ENCODE assay signal across 15 cellular contexts in the genomic region with DNA sequence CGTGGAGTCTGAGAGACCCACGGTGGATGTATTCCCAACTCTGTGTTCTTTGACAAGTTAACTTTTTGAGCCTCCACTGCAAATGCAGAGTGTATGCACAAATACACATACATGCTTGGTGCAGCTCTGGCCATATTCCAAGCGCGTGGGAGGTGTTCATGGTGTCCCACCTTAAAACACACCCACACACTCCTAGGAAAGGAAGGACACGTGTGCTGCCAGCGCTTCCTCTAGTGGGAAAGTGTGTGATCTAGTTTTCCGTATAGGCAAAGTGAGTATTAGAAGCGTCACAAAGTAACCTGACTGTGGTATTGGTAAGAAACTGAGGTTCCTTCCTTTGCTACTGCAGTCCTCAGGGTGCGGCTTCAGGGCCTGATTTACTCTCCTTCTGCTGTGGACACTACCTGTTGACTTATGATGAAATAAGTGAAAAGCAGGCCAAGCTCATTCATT. TPM values are rescaled to one million over a fixed set of nuclear protein-coding genes. Genes with fewer than 3 reads are reported as not detected.
DNase-seq lines count a peak whose midpoint lies in the region; ATAC-seq lines count a peak whose summit lies in the region.
"Had no signal": no experiment of that assay in that cellular context is flagged by ENCODE, and none has a peak within 500 bp of the region (broad histone marks: within the 10 kb centered on the region; RNA-seq: fewer than 3 reads in every experiment).

No MANE protein-coding gene starts in this region.

- peaks cover 67% of the 10 kb centered on the region for H3K4me1 Mint-ChIP-seq in activated CD4-positive, alpha-beta memory T cell treated with anti-CD3 and anti-CD28 coated beads, Interleukin-2, amount 10 ng/mL, durations not matched to agents 7 days and 5 days
- peaks cover 65 to 76% of the 10 kb centered on the region in 2 donors for H3K4me1 Mint-ChIP-seq in effector memory CD8-positive, alpha-beta T cell (ENCODE audit: low read depth in 2 of 2)

- POLR2A ChIA-PET in activated CD4-positive, alpha-beta memory T cell treated with anti-CD3 and anti-CD28 coated beads, Interleukin-2, amount 10 ng/mL, durations not matched to agents 7 days and 5 days (lab: Charles Lee), result interaction anchor here (0.8 to 1.2 kb wide), 5 partner anchors 51 to 208 kb away, joined by 3 to 4 read pairs (median 3); no protein-coding TSS in a partner anchor

- CTCF ChIA-PET in activated CD4-positive, alpha-beta memory T cell treated with anti-CD3 and anti-CD28 coated beads, Interleukin-2, amount 10 ng/mL, durations not matched to agents 7 days and 5 days (lab: Charles Lee), result no interaction called here

- DNase-seq in activated gamma-delta T cell treated with Interleukin-2 at 50 U/mL for 16 hours, result peak; percentile 21
- DNase-seq in activated gamma-delta T cell (lab: John Stamatoyannopoulos, UW), result no peak
- peak; percentile 24 for DNase-seq in activated CD4-positive, alpha-beta memory T cell treated with anti-CD3 and anti-CD28 coated beads, Interleukin-2, amount 10 ng/mL, durations not matched to agents 7 days and 5 days
- DNase-seq in effector memory CD8-positive, alpha-beta T cell, result peak in 1 of 3 experiments; percentile 17
- peak; percentile 41 for DNase-seq in stimulated activated naive CD8-positive, alpha-beta T cell treated with anti-CD3 and anti-CD28 coated beads, Interleukin-15, Interleukin-2, amounts not matched to agents 100 U/mL and 50 U/mL, for 24 hours
- no peak for DNase-seq in OCI-M1 (lab: John Stamatoyannopoulos, UW)
- DNase-seq in NCI-H82 (lab: John Stamatoyannopoulos, UW), result no peak
- DNase-seq: kidney glomerular epithelial cell; NCI-H1048; NCI-H2081 treated with DMSO at 0.1 percent for 48 hours; NCI-H69; stimulated activated naive B cell treated with anti-CD40 and anti-IgM and Interleukin-4, amounts not matched to agents 10 μg/mL and 1 μg/mL and 100 μg/mL, for 72 hours had no signal

- no peak overlapping the region for H3K4me3 Mint-ChIP-seq in activated CD4-positive, alpha-beta memory T cell treated with anti-CD3 and anti-CD28 coated beads, Interleukin-2, amount 10 ng/mL, durations not matched to agents 7 days and 5 days
- peak overlapping the region; percentile 63 to 73 for H3K4me3 Mint-ChIP-seq in effector memory CD8-positive, alpha-beta T cell
- H3K4me3 Mint-ChIP-seq: mesothelial cell of epicardium; stimulated activated naive B cell treated with anti-CD40 and anti-IgM and Interleukin-4, amounts not matched to agents 10 μg/mL and 1 μg/mL and 100 μg/mL, for 72 hours had no signal

- H3K27ac Mint-ChIP-seq in activated CD4-positive, alpha-beta memory T cell treated with anti-CD3 and anti-CD28 coated beads, Interleukin-2, amount 10 ng/mL, durations not matched to agents 7 days and 5 days, result peak overlapping the region; percentile 74
- H3K27ac Mint-ChIP-seq in effector memory CD8-positive, alpha-beta T cell, result peak overlapping the region; percentile 93 to 96
- H3K27ac Mint-ChIP-seq: mesothelial cell of epicardium; stimulated activated naive B cell treated with anti-CD40 and anti-IgM and Interleukin-4, amounts not matched to agents 10 μg/mL and 1 μg/mL and 100 μg/mL, for 72 hours had no signal

- H3K27me3 Mint-ChIP-seq in activated CD4-positive, alpha-beta memory T cell treated with anti-CD3 and anti-CD28 coated beads, Interleukin-2, amount 10 ng/mL, durations not matched to agents 7 days and 5 days, result peaks cover 6% of the 10 kb centered on the region
- no peaks in the 10 kb centered on the region for H3K27me3 Mint-ChIP-seq in effector memory CD8-positive, alpha-beta T cell
- H3K27me3 Mint-ChIP-seq: IgD-negative memory B cell had no signal

- peaks cover 21% of the 10 kb centered on the region for H3K36me3 Mint-ChIP-seq in activated CD4-positive, alpha-beta memory T cell treated with anti-CD3 and anti-CD28 coated beads, Interleukin-2, amount 10 ng/mL, durations not matched to agents 7 days and 5 days (ENCODE audit: low read depth)
- H3K36me3 Mint-ChIP-seq in effector memory CD8-positive, alpha-beta T cell (ENCODE audit: insufficient read depth), result peaks cover 46% of the 10 kb centered on the region
- H3K36me3 Mint-ChIP-seq: IgD-negative memory B cell had no signal

- peak; percentile 31 for ATAC-seq in effector memory CD8-positive, alpha-beta T cell (replicated peaks)
- no peak for ATAC-seq in stimulated activated naive CD8-positive, alpha-beta T cell treated with anti-CD3 and anti-CD28 coated beads, Interleukin-15, Interleukin-2, amounts not matched to agents 100 U/mL and 50 U/mL, for 24 hours
- ATAC-seq in GM21526 (IDR thresholded peaks at IDR 0.05; ENCODE audit: low FRiP score, unreplicated experiment), result no peak

- H3K9me3 Mint-ChIP-seq in activated CD4-positive, alpha-beta memory T cell treated with anti-CD3 and anti-CD28 coated beads, Interleukin-2, amount 10 ng/mL, durations not matched to agents 7 days and 5 days, result peaks cover 18% of the 10 kb centered on the region
- H3K9me3 Mint-ChIP-seq in effector memory CD8-positive, alpha-beta T cell, result peaks cover 12 to 18% of the 10 kb centered on the region in 2 donors

RNA-seq across cellular contexts. Expression of gene MPC1, which starts 36.0 kb away (rescaled TPM):
- total RNA-seq in activated CD4-positive, alpha-beta memory T cell treated with anti-CD3 and anti-CD28 coated beads, Interleukin-2, amount 10 ng/mL, durations not matched to agents 7 days and 5 days, result 10 to 100 TPM; 23.0 to 24.1 TPM

Comparison
In these comparisons a context has a peak if more than half of its experiments do, and no peak if none do; other contexts are left out.
1. DNase-seq: peak in activated gamma-delta T cell treated with Interleukin-2 at 50 U/mL for 16 hours (single experiment), activated CD4-positive, alpha-beta memory T cell treated with anti-CD3 and anti-CD28 coated beads, Interleukin-2, amount 10 ng/mL, durations not matched to agents 7 days and 5 days (single experiment) and stimulated activated naive CD8-positive, alpha-beta T cell treated with anti-CD3 and anti-CD28 coated beads, Interleukin-15, Interleukin-2, amounts not matched to agents 100 U/mL and 50 U/mL, for 24 hours (single experiment); none in activated gamma-delta T cell (single experiment), OCI-M1 (single experiment) and NCI-H82 (single experiment).